In the genomic region with DNA sequence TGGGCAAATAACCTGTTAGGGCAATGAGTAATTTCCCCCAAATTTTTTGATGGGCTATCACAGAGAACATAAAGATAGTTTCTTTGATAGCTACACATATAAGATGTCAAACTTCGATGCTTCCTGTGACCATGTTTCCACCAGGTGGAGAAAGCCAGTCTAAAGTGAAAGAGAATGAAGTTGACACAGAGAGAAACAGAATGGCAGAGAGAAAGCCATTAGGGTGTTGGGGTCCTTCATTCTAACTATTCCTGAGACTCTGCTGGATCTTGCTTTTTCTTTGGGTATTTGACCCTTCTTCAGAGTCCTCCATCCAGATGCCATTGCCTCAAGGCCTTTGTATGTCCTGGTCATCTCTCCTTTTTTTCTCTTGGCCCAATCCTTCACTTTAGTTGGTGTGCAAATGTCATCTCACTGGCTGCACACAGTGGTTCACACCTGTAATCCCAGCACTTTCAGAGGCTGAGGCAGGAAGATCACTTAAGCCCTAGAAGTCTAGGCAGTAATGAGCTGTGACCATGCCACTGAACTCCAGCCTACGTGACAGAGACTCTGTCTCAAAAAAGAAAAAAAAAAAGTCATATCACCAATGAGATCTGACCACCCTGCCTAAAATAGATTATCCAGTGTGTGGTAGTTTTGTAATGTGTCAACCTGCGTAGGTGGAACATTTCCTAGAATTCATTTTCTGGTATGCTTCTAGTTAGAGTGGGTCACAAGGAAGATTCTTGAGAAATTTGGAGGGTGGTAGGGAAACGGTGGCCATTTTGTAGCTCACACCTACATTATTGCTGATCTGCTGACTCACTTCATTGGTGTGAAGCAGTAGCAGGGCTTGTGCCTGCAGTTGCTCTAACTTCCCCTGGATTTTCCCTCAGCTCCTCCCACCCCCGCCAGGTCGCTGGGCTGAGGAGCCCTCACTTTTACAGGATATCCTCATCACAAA, we compare ENCODE assay signal across 1 cellular context.
TF ChIP-seq lines count a peak whose summit lies in the region.

No MANE protein-coding gene starts in this region.

TF ChIP-seq in K562, 482 proteins besides CTCF, POLR2A, EP300 and RAD21 (continued from another document and continues in another):
- TF ChIP-seq TAF7 (tag; IDR thresholded peaks at IDR 0.05): no peak
- TF ChIP-seq, protein P1, sequence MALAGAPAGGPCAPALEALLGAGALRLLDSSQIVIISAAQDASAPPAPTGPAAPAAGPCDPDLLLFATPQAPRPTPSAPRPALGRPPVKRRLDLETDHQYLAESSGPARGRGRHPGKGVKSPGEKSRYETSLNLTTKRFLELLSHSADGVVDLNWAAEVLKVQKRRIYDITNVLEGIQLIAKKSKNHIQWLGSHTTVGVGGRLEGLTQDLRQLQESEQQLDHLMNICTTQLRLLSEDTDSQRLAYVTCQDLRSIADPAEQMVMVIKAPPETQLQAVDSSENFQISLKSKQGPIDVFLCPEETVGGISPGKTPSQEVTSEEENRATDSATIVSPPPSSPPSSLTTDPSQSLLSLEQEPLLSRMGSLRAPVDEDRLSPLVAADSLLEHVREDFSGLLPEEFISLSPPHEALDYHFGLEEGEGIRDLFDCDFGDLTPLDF (CRISPR knock-in tag; IDR thresholded peaks at IDR 0.05): no peak
- no peak for TF ChIP-seq ZNF561 (CRISPR knock-in tag; conservative IDR thresholded peaks at IDR 0.05)
- TF ChIP-seq PHF21A (IDR thresholded peaks at IDR 0.05; ENCODE audit: borderline replicate concordance, low read depth): no peak
- TF ChIP-seq ELF2 (CRISPR knock-in tag; IDR thresholded peaks at IDR 0.05): no peak
- TF ChIP-seq JUND (IDR thresholded peaks at IDR 0.05; ENCODE audit: borderline replicate concordance, low read depth, low read length): peak; percentile 48; the same call in 1 of the 2 replicates
- TF ChIP-seq JUND (tag; IDR thresholded peaks at IDR 0.05; ENCODE audit: borderline replicate concordance, low read depth, low read length): no peak; the same call in 2 of the 3 replicates
- TF ChIP-seq TBL1XR1 (IDR thresholded peaks at IDR 0.05; ENCODE audit: low read length in 2 of 2): peak in 1 of 2 experiments; percentile 79; a peak in 1 of 4 replicates
- TF ChIP-seq NFIX (CRISPR knock-in tag; IDR thresholded peaks at IDR 0.05; ENCODE audit: low read depth): no peak
- TF ChIP-seq ZNF644 (tag; IDR thresholded peaks at IDR 0.05; ENCODE audit: low read depth): no peak
- TF ChIP-seq PHTF2 (CRISPR knock-in tag; IDR thresholded peaks at IDR 0.05): no peak
- TF ChIP-seq BDP1 (IDR thresholded peaks at IDR 0.05; ENCODE audit: insufficient read depth, insufficient read length): no peak
- no peak for TF ChIP-seq ZNF77 (CRISPR knock-in tag; IDR thresholded peaks at IDR 0.05)
- TF ChIP-seq, protein P2, sequence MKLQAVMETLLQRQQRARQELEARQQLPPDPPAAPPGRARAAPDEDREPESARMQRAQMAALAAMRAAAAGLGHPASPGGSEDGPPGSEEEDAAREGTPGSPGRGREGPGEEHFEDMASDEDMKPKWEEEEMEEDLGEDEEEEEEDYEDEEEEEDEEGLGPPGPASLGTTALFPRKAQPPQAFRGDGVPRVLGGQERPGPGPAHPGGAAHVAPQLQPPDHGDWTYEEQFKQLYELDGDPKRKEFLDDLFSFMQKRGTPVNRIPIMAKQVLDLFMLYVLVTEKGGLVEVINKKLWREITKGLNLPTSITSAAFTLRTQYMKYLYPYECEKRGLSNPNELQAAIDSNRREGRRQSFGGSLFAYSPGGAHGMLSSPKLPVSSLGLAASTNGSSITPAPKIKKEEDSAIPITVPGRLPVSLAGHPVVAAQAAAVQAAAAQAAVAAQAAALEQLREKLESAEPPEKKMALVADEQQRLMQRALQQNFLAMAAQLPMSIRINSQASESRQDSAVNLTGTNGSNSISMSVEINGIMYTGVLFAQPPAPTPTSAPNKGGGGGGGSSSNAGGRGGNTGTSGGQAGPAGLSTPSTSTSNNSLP (IDR thresholded peaks at IDR 0.05; ENCODE audit: borderline replicate concordance, low read depth, low read length): no peak
- no peak; the same call in 1 of the 2 replicates for TF ChIP-seq NCOA1 (IDR thresholded peaks at IDR 0.05; ENCODE audit: low read depth)
- TF ChIP-seq, protein P3, sequence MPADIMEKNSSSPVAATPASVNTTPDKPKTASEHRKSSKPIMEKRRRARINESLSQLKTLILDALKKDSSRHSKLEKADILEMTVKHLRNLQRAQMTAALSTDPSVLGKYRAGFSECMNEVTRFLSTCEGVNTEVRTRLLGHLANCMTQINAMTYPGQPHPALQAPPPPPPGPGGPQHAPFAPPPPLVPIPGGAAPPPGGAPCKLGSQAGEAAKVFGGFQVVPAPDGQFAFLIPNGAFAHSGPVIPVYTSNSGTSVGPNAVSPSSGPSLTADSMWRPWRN (IDR thresholded peaks at IDR 0.05; ENCODE audit: low read depth): no peak
- no peak for TF ChIP-seq ERF (CRISPR knock-in tag; IDR thresholded peaks at IDR 0.05)
- no peak for TF ChIP-seq ZZZ3 (IDR thresholded peaks at IDR 0.05)
- no peak for TF ChIP-seq YBX1 (IDR thresholded peaks at IDR 0.05)
- TF ChIP-seq KAT7 (CRISPR knock-in tag; IDR thresholded peaks at IDR 0.05; ENCODE audit: borderline replicate concordance): no peak
- TF ChIP-seq, protein P4, sequence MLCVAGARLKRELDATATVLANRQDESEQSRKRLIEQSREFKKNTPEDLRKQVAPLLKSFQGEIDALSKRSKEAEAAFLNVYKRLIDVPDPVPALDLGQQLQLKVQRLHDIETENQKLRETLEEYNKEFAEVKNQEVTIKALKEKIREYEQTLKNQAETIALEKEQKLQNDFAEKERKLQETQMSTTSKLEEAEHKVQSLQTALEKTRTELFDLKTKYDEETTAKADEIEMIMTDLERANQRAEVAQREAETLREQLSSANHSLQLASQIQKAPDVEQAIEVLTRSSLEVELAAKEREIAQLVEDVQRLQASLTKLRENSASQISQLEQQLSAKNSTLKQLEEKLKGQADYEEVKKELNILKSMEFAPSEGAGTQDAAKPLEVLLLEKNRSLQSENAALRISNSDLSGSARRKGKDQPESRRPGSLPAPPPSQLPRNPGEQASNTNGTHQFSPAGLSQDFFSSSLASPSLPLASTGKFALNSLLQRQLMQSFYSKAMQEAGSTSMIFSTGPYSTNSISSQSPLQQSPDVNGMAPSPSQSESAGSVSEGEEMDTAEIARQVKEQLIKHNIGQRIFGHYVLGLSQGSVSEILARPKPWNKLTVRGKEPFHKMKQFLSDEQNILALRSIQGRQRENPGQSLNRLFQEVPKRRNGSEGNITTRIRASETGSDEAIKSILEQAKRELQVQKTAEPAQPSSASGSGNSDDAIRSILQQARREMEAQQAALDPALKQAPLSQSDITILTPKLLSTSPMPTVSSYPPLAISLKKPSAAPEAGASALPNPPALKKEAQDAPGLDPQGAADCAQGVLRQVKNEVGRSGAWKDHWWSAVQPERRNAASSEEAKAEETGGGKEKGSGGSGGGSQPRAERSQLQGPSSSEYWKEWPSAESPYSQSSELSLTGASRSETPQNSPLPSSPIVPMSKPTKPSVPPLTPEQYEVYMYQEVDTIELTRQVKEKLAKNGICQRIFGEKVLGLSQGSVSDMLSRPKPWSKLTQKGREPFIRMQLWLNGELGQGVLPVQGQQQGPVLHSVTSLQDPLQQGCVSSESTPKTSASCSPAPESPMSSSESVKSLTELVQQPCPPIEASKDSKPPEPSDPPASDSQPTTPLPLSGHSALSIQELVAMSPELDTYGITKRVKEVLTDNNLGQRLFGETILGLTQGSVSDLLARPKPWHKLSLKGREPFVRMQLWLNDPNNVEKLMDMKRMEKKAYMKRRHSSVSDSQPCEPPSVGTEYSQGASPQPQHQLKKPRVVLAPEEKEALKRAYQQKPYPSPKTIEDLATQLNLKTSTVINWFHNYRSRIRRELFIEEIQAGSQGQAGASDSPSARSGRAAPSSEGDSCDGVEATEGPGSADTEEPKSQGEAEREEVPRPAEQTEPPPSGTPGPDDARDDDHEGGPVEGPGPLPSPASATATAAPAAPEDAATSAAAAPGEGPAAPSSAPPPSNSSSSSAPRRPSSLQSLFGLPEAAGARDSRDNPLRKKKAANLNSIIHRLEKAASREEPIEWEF (CRISPR knock-in tag; IDR thresholded peaks at IDR 0.05): no peak
- TF ChIP-seq HDAC2 (IDR thresholded peaks at IDR 0.05): peak; percentile 22; the same call in 1 of the 2 replicates
- TF ChIP-seq, protein P5, sequence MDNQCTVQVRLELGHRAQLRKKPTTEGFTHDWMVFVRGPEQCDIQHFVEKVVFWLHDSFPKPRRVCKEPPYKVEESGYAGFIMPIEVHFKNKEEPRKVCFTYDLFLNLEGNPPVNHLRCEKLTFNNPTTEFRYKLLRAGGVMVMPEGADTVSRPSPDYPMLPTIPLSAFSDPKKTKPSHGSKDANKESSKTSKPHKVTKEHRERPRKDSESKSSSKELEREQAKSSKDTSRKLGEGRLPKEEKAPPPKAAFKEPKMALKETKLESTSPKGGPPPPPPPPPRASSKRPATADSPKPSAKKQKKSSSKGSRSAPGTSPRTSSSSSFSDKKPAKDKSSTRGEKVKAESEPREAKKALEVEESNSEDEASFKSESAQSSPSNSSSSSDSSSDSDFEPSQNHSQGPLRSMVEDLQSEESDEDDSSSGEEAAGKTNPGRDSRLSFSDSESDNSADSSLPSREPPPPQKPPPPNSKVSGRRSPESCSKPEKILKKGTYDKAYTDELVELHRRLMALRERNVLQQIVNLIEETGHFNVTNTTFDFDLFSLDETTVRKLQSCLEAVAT (IDR thresholded peaks at IDR 0.05): peak in 1 of 2 experiments; percentile 27; a peak in 1 of 4 replicates
- TF ChIP-seq, protein P6, sequence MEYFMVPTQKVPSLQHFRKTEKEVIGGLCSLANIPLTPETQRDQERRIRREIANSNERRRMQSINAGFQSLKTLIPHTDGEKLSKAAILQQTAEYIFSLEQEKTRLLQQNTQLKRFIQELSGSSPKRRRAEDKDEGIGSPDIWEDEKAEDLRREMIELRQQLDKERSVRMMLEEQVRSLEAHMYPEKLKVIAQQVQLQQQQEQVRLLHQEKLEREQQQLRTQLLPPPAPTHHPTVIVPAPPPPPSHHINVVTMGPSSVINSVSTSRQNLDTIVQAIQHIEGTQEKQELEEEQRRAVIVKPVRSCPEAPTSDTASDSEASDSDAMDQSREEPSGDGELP (CRISPR knock-in tag; IDR thresholded peaks at IDR 0.05; ENCODE audit: borderline replicate concordance): no peak
- peak; percentile 60 for TF ChIP-seq NCOR1 (IDR thresholded peaks at IDR 0.05)
- no peak for TF ChIP-seq CREBBP (IDR thresholded peaks at IDR 0.05; ENCODE audit: low read depth, low read length)
- TF ChIP-seq, protein P7, sequence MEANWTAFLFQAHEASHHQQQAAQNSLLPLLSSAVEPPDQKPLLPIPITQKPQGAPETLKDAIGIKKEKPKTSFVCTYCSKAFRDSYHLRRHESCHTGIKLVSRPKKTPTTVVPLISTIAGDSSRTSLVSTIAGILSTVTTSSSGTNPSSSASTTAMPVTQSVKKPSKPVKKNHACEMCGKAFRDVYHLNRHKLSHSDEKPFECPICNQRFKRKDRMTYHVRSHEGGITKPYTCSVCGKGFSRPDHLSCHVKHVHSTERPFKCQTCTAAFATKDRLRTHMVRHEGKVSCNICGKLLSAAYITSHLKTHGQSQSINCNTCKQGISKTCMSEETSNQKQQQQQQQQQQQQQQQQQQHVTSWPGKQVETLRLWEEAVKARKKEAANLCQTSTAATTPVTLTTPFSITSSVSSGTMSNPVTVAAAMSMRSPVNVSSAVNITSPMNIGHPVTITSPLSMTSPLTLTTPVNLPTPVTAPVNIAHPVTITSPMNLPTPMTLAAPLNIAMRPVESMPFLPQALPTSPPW (CRISPR knock-in tag; IDR thresholded peaks at IDR 0.05): no peak; the same call in 1 of the 2 replicates
- TF ChIP-seq KAT8 (IDR thresholded peaks at IDR 0.05; ENCODE audit: low read depth): no peak
- peak; percentile 31; the same call in 1 of the 2 replicates for TF ChIP-seq L3MBTL2 (IDR thresholded peaks at IDR 0.05)
- TF ChIP-seq, protein P8, sequence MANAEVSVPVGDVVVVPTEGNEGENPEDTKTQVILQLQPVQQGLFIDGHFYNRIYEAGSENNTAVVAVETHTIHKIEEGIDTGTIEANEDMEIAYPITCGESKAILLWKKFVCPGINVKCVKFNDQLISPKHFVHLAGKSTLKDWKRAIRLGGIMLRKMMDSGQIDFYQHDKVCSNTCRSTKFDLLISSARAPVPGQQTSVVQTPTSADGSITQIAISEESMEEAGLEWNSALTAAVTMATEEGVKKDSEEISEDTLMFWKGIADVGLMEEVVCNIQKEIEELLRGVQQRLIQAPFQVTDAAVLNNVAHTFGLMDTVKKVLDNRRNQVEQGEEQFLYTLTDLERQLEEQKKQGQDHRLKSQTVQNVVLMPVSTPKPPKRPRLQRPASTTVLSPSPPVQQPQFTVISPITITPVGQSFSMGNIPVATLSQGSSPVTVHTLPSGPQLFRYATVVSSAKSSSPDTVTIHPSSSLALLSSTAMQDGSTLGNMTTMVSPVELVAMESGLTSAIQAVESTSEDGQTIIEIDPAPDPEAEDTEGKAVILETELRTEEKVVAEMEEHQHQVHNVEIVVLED (CRISPR knock-in tag; IDR thresholded peaks at IDR 0.05): no peak
- TF ChIP-seq ZNF133 (CRISPR knock-in tag; IDR thresholded peaks at IDR 0.05): no peak
- TF ChIP-seq MTA2 (IDR thresholded peaks at IDR 0.05; ENCODE audit: low read depth): no peak
- TF ChIP-seq, protein P9, sequence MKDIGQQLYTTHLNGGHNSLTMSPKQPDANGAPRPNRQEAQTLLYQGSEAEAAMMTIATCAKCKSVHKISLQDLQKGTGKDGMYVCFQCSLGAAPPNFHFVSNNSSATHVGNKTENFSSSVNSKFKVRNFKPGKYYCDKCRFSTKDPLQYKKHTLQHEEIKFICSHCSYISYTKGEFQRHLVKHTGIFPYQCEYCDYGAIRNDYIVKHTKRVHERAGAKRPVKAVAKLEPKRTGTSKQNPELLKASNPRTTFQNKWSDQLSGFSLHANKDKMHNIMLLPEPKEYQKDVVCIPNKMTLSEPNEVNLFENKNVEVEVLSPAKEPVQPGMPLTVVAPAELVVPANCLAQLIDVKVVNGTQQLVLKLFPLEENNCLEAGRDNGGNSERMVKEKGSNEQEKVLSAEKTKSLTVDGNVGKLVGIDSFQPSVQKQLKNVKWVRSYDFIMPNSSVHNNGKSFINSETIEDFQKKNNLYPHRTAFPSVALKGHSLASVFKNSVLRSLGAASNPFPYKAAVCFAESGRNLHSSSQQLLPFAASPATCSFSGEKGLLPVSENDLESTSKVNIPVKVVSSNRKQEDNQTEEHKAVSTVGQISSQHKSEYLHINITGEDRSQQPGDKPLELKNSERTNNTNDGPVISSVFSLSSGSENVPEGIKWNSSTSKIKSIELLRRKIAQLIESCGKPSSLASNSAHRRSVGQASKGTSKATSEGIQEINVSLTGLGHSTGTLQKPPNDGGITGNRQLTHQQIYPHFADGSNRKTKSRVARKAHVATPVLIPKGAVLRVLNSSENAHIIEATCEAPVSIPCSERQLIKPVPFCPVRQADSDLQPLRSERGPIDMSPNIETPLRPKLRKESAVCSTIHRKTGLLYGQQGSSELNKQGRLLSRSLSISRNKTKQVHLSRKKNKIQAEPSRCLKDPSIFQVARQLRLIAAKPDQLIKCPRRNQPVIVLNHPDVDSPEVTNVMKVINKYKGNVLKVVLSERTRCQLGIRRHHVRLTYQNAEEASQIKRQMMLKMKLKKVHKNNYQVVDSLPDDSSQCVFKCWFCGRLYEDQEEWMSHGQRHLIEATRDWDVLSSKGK (CRISPR knock-in tag; IDR thresholded peaks at IDR 0.05): no peak
- TF ChIP-seq, protein P10, sequence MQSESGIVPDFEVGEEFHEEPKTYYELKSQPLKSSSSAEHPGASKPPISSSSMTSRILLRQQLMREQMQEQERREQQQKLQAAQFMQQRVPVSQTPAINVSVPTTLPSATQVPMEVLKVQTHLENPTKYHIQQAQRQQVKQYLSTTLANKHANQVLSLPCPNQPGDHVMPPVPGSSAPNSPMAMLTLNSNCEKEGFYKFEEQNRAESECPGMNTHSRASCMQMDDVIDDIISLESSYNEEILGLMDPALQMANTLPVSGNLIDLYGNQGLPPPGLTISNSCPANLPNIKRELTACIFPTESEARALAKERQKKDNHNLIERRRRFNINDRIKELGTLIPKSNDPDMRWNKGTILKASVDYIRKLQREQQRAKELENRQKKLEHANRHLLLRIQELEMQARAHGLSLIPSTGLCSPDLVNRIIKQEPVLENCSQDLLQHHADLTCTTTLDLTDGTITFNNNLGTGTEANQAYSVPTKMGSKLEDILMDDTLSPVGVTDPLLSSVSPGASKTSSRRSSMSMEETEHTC (IDR thresholded peaks at IDR 0.05): 0 out of 2 replicates have a peak, but pooled peaks have one; percentile 21
- no peak for TF ChIP-seq MEIS2 (IDR thresholded peaks at IDR 0.05; ENCODE audit: partially characterized antibody)
